19 cellular contexts compared by ENCODE assay signal in genomic region chr10:77828376-77828775, GRCh38.
"Had no signal": no experiment of that assay in that cellular context is flagged by ENCODE, and none has a peak within 500 bp of the region (broad histone marks: within the 10 kb centered on the region; RNA-seq: fewer than 3 reads in every experiment).

No MANE protein-coding gene starts in this region.

- H3K27ac ChIP-seq: colonic mucosa, esophagus muscularis mucosa, foreskin keratinocyte, gastroesophageal sphincter, heart left ventricle, hepatocyte, ovary, sigmoid colon, testis, tibial nerve, upper lobe of left lung had no signal

- ATAC-seq: foreskin keratinocyte; gastroesophageal sphincter; heart left ventricle; natural killer cell; stimulated activated memory B cell treated with anti-CD40 and anti-IgM and Interleukin-4, amounts not matched to agents 10 μg/mL and 1 μg/mL and 100 μg/mL, for 72 hours; stimulated activated naive CD8-positive, alpha-beta T cell treated with anti-CD3 and anti-CD28 coated beads, Interleukin-15, Interleukin-2, amounts not matched to agents 100 U/mL and 50 U/mL, for 24 hours had no signal

- H3K9me3 ChIP-seq: colonic mucosa, esophagus muscularis mucosa, gastroesophageal sphincter, heart left ventricle, ovary, sigmoid colon, testis, tibial nerve, upper lobe of left lung had no signal

- H3K4me1 ChIP-seq: colonic mucosa, esophagus muscularis mucosa, foreskin keratinocyte, gastroesophageal sphincter, sigmoid colon, testis, tibial nerve, upper lobe of left lung had no signal

- H3K27me3 ChIP-seq: colonic mucosa, esophagus muscularis mucosa, foreskin keratinocyte, gastroesophageal sphincter, heart left ventricle, hepatocyte, ovary, sigmoid colon, testis, tibial nerve, upper lobe of left lung had no signal

- H3K36me3 ChIP-seq: ovary had no signal

- DNase-seq: colonic mucosa; effector CD8-positive, alpha-beta T cell; foreskin keratinocyte; heart left ventricle; natural killer cell; occipital lobe; ovary; sigmoid colon; stimulated activated CD4-positive, alpha-beta T cell treated with anti-CD3 and anti-CD28 coated beads, Interleukin-4, amount 100 ng/mL, for 4 hours; stimulated activated naive CD8-positive, alpha-beta T cell treated with anti-CD3 and anti-CD28 coated beads, Interleukin-15, Interleukin-2, amounts not matched to agents 100 U/mL and 50 U/mL, for 24 hours; substantia nigra; testis; upper lobe of left lung had no signal

- H3K4me3 ChIP-seq: colonic mucosa, esophagus muscularis mucosa, gastroesophageal sphincter, heart left ventricle, hepatocyte, lung, ovary, sigmoid colon, testis, tibial nerve, upper lobe of left lung had no signal
